Comparison of ENCODE assay signal across 1 cellular context in the genomic region with DNA sequence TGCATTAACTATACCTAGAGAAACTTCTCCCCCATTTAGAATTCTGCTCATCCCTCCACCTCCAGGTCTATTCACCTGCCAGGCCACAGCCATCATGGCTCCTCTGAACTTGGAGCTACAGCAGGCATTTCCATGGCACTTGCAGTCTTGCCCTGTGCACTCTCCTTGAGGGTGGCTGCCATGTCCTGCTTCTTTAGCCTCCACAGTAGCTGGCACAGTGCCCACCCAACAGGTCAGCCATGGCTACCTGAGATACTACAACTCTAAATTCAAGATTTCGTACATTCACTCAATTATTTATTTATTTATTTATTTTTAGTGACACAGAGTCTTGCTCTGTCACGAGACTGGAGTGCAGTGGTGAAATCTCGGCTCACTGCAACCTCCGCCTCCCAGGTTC.
A peak's percentile ranks its signal among the peaks of the same experiment; 100 is the strongest.
TF ChIP-seq lines count a peak whose summit lies in the region.

No MANE protein-coding gene starts in this region.

TF ChIP-seq in K562, 482 proteins besides CTCF, POLR2A, EP300 and RAD21:
- peak; percentile 28; the same call in 1 of the 2 replicates for TF ChIP-seq NFIC (IDR thresholded peaks at IDR 0.05)
- no peak for TF ChIP-seq CEBPG (CRISPR knock-in tag; IDR thresholded peaks at IDR 0.05)
- TF ChIP-seq CEBPG (tag; conservative IDR thresholded peaks at IDR 0.05 in 1 of 2, IDR thresholded peaks at IDR 0.05 in 1 of 2) = no peak
